In the genomic region with DNA sequence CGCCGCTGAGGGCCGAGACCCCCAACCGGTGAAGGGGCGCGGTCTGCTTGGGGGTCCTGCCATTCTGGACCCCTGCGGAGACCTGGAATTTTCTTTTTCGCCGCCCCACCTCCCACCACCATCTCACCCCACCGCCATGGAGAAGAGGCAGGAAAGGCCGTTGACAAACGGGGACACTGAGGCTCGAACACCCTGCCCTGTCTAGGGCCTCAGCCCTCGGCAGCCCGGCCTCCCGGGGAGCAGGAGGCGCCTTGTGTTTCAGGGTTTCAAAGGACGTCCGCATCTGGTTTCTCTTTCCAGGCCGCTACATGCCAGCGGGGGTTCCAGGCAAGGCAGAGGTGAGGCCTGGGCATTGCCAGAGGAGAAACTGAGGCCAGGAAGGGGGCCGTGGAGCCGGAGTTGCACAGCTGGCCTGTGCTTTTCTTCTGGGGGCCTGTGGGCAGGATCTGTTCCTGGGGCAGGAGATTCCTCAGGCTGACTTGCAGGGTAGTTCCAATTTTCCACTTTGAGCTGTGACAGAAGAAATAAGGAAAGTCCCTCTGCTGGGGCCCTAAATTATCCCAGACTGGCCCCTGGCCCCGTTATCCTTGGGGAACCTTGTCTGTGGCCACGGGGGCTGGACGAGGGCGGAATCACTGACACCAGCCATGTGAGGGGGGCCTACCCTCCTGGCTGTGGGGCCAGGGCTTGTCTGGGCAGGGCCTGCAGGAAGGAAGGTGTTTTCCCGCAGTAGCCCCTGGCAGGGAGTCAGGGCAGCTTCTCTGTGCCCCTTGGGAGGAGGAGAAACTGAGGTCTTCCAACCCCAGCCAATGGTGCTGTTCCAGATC, we compare ENCODE assay signal across 8 cellular contexts. TPM values are rescaled to one million over a fixed set of nuclear protein-coding genes. Genes with fewer than 3 reads are reported as not detected.
DNase-seq lines count a peak whose midpoint lies in the region; TF ChIP-seq lines count a peak whose summit lies in the region.

No MANE protein-coding gene starts in this region.

- H3K9me3 ChIP-seq in Loucy (ENCODE audit: insufficient read depth, low read depth, low read length): no peaks in the 10 kb centered on the region
- H3K9me3 ChIP-seq in vagina: no peaks in the 10 kb centered on the region

- intact Hi-C loops in vagina (cut with DNase I) (no loop called here), posterior cingulate gyrus (cut with DNase I) (no loop called here), posterior vena cava (cut with DNase I) (no loop called here)

- peak overlapping the region; percentile 65 for H3K4me2 ChIP-seq in Loucy (ENCODE audit: low read depth, low read length, poor library complexity, severe bottlenecking)

- H4K20me1 ChIP-seq in Loucy (ENCODE audit: insufficient read depth, low read length, poor library complexity, severe bottlenecking): no peaks in the 10 kb centered on the region

- H3F3A ChIP-seq in Loucy (ENCODE audit: low read depth): no peaks in the 10 kb centered on the region; the same call in 1 of the 2 replicates

- H3K4me1 Mint-ChIP-seq in mesothelial cell of epicardium: peaks cover 22% of the 10 kb centered on the region

- TF ChIP-seq CTCF in Loucy (conservative IDR thresholded peaks at IDR 0.05; ENCODE audit: low read length): no peak
- TF ChIP-seq CTCF in mesothelial cell of epicardium (IDR thresholded peaks at IDR 0.05; ENCODE audit: unreplicated experiment): no peak
- TF ChIP-seq CTCF in vagina (IDR thresholded peaks at IDR 0.05): no peak

- H3K9ac ChIP-seq in Loucy (ENCODE audit: low read depth, low read length, poor library complexity, severe bottlenecking): peak overlapping the region; percentile 85

- peak overlapping the region; percentile 53 for H3K4me3 Mint-ChIP-seq in mesothelial cell of epicardium

- DNase-seq in Daoy (ENCODE audit: low read depth) (peak; percentile 41), mesothelial cell of epicardium (ENCODE audit: low spot score in 2 of 2, unreplicated experiment in 2 of 2) (no peak), vagina (ENCODE audit: extremely low spot score in 2 of 2) (no peak), posterior cingulate gyrus (no peak), globus pallidus (ENCODE audit: low spot score) (no peak), posterior vena cava (ENCODE audit: low spot score) (no peak)

- peak overlapping the region; percentile 83 for H3K27ac ChIP-seq in cingulate gyrus (ENCODE audit: low read depth, low read length)
- H3K27ac ChIP-seq in vagina: peak overlapping the region; percentile 88

- TF ChIP-seq POLR2A in vagina (IDR thresholded peaks at IDR 0.05): no peak

- peaks cover 4% of the 10 kb centered on the region for H3K27me3 Mint-ChIP-seq in mesothelial cell of epicardium (ENCODE audit: low read depth)

- H3K27me3 ChIP-seq in Loucy (ENCODE audit: insufficient read depth, low read length, poor library complexity, severe bottlenecking): no peaks in the 10 kb centered on the region
- no peaks in the 10 kb centered on the region for H3K27me3 ChIP-seq in vagina

- no peaks in the 10 kb centered on the region for H3K9me2 ChIP-seq in Loucy (replicated peaks; ENCODE audit: low read depth, low read length)

- H3K4me1 ChIP-seq in Loucy (ENCODE audit: insufficient read depth, low read length, poor library complexity, severe bottlenecking): peaks cover 48% of the 10 kb centered on the region
- H3K4me1 ChIP-seq in vagina: peaks cover 76% of the 10 kb centered on the region

- peaks cover 7% of the 10 kb centered on the region; the same call in 1 of the 2 replicates for H3K79me2 ChIP-seq in Loucy (ENCODE audit: insufficient read depth, low read length)

- H3K9me3 Mint-ChIP-seq in mesothelial cell of epicardium: no peaks in the 10 kb centered on the region

- no peaks in the 10 kb centered on the region for H3K36me3 Mint-ChIP-seq in mesothelial cell of epicardium

- peak overlapping the region; percentile 12 for H3K27ac Mint-ChIP-seq in mesothelial cell of epicardium

- H3K4me3 ChIP-seq in Loucy (ENCODE audit: low read length, poor library complexity, severe bottlenecking) (peak overlapping the region; percentile 80), vagina (peak overlapping the region; percentile 89 to 91)

- H2AFZ ChIP-seq in Loucy (ENCODE audit: low read length): no peak overlapping the region

- H3K36me3 ChIP-seq in Loucy (ENCODE audit: insufficient read depth, low read length): no peaks in the 10 kb centered on the region
- no peaks in the 10 kb centered on the region for H3K36me3 ChIP-seq in vagina

RNA-seq across cellular contexts. Expression of a gene that starts 0.9 kb away (rescaled TPM):
- total RNA-seq in Daoy (2014; rRNA removed; shearing (Covaris generic)): 15.1 and 19.0 TPM in 2 replicates
- total RNA-seq in mesothelial cell of epicardium (18.5 to 21.1 TPM (median 18.9 TPM) in 3 replicates), vagina (15.7 TPM), posterior vena cava (10 to 100 TPM; 33.3 to 38.5 TPM)

RNA-seq across cellular contexts. Expression of a gene that starts 44.0 kb away (rescaled TPM):
- total RNA-seq in Daoy (2014; rRNA removed; shearing (Covaris generic)): 42.9 and 61.6 TPM in 2 replicates
- total RNA-seq in mesothelial cell of epicardium (141 to 163 TPM (median 149 TPM) in 3 replicates), vagina (67.3 TPM), posterior vena cava (10 to 100 TPM; 50.3 to 55.1 TPM)
